30 cellular contexts compared by ENCODE assay signal in genomic region chr13:76845367-76845766, GRCh38.
"Had no signal": no experiment of that assay in that cellular context is flagged by ENCODE, and none has a peak within 500 bp of the region (broad histone marks: within the 10 kb centered on the region; RNA-seq: fewer than 3 reads in every experiment).

No MANE protein-coding gene starts in this region.

- H3K9me3 ChIP-seq: ascending aorta, SJSA1, SK-N-SH had no signal

- DNase-seq: activated B cell treated with CpG ODN at 0.5 μM for 24 hours; activated CD4-positive, alpha-beta memory T cell treated with anti-CD3 and anti-CD28 coated beads for 36 hours; activated CD4-positive, alpha-beta T cell treated with anti-CD3 and anti-CD28 coated beads for 4 hours; activated CD4-positive, alpha-beta T cell treated with anti-CD3 and anti-CD28 coated beads, Interleukin-2, amount 50 U/mL, for 1 hour; activated CD4-positive, CD25-positive, alpha-beta regulatory T cell treated with anti-CD3 and anti-CD28 coated beads, Interleukin-2, amount 50 U/mL, for 72 hours; activated CD8-positive, alpha-beta memory T cell treated with anti-CD3 and anti-CD28 coated beads, Interleukin-2, amount 50 U/mL, for 4 hours; activated effector memory CD4-positive, alpha-beta T cell treated with Interleukin-2 at 50 U/mL for 16 hours; activated naive CD4-positive, alpha-beta T cell treated with anti-CD3 and anti-CD28 coated beads, Interleukin-2, amount 10 ng/mL, durations not matched to agents 7 days and 5 days; activated naive CD8-positive, alpha-beta T cell treated with anti-CD3 and anti-CD28 coated beads, Interleukin-2, amount 50 U/mL, for 24 hours; activated T-cell treated with anti-CD3 and anti-CD28 coated beads for 4 hours; activated T-cell treated with anti-CD3 and anti-CD28 coated beads, Interleukin-2, amount 50 U/mL, for 48 hours; amygdala; Karpas-422; NCI-H1105; NCI-H1417 treated with DMSO at 0.1 percent for 48 hours; NCI-H187 treated with DMSO at 0.1 percent for 48 hours; NCI-H2081; NCI-H2171 treated with DMSO at 0.1 percent for 48 hours; NCI-H2227 treated with DMSO at 0.1 percent for 48 hours; NCI-H446; NCI-H510A treated with DMSO at 0.1 percent for 48 hours; NCI-H526 treated with DMSO at 0.1 percent for 48 hours; NCI-H82; RPMI8226; SHP77 treated with DMSO at 0.1 percent for 48 hours; SK-N-SH had no signal

- H3K27ac ChIP-seq: cardiac muscle cell, SJSA1 had no signal

- H3K27me3 ChIP-seq: ascending aorta, cardiac muscle cell, SJSA1 had no signal

- H3K9ac ChIP-seq: SK-N-SH had no signal

- ATAC-seq: activated naive CD8-positive, alpha-beta T cell treated with anti-CD3 and anti-CD28 coated beads, Interleukin-2, amount 50 U/mL, for 24 hours; Panc1 had no signal

- H3K4me1 ChIP-seq: SJSA1 had no signal

- H3K4me3 ChIP-seq: ascending aorta, cardiac muscle cell, SJSA1 had no signal

- H3K4me2 ChIP-seq: SK-N-SH had no signal

- H3K36me3 ChIP-seq: ascending aorta, cardiac muscle cell, SJSA1 had no signal
